ENCODE assay signal across 7 cellular contexts in genomic region chr12:125493704-125494308, GRCh38.
"Had no signal": no experiment of that assay in that cellular context is flagged by ENCODE, and none has a peak within 500 bp of the region (broad histone marks: within the 10 kb centered on the region; RNA-seq: fewer than 3 reads in every experiment).

No MANE protein-coding gene starts in this region.

- H3K4me2 ChIP-seq: GM23338 had no signal

- DNase-seq: HFFc6, IMR-90, KBM-7 had no signal

- H3K27ac Mint-ChIP-seq: GM23338, HFFc6 had no signal

- H3K4me1 ChIP-seq: HAP-1 had no signal

- H3K36me3 ChIP-seq: HAP-1 had no signal

- ATAC-seq: HCT116 had no signal

- H3K4me3 Mint-ChIP-seq: GM23338, HFFc6 had no signal

- H3K9me3 ChIP-seq: HAP-1 had no signal

- H3K4me3 ChIP-seq: GM23338, HAP-1 had no signal

- H2AFZ ChIP-seq: GM23338 had no signal

- H3K27ac ChIP-seq: HL-60 had no signal
